In genomic region chr13:77697208-77698103, GRCh38 we compare ENCODE assay signal across 8 cellular contexts. TPM values are rescaled to one million over a fixed set of nuclear protein-coding genes. Genes with fewer than 3 reads are reported as not detected.
A peak's percentile ranks its signal among the peaks of the same experiment; 100 is the strongest.
DNase-seq lines count a peak whose midpoint lies in the region; ATAC-seq lines count a peak whose summit lies in the region.

Gene SLAIN1 (plus strand): TSS chr13:77697687. CDS start chr13:77697914, 227 bp downstream.

- ATAC-seq in GM18867 (IDR thresholded peaks at IDR 0.05; ENCODE audit: unreplicated experiment) (peak; percentile 71), HG03108 (IDR thresholded peaks at IDR 0.05; ENCODE audit: unreplicated experiment) (peak; percentile 65), left lobe of liver (peak; percentile 90)
- peak; percentile 79 to 81 for ATAC-seq in activated CD4-positive, CD25-positive, alpha-beta regulatory T cell treated with anti-CD3 and anti-CD28 coated beads, Interleukin-2, amount 50 U/mL, for 24 hours

- DNase-seq in 8988T, result peak; percentile 81
- peak; percentile 29 for DNase-seq in NCI-H226
- peak; percentile 92 for DNase-seq in cerebellum (ENCODE audit: low spot score)
- DNase-seq in left lobe of liver (ENCODE audit: low spot score), result peak; percentile 87
- peak; percentile 76 for DNase-seq in stimulated activated CD4-positive, alpha-beta T cell treated with anti-CD3 and anti-CD28 coated beads, Interleukin-2, amount 100 ng/mL, for 4 hours (ENCODE audit: low read depth)

RNA-seq across cellular contexts. Expression of gene SLAIN1, which starts in this region (rescaled TPM):
- total RNA-seq in cerebellum (149 TPM), left lobe of liver (3.1 TPM)

Comparison
In these comparisons a context has a peak if more than half of its experiments do, and no peak if none do; other contexts are left out.
1. Peak in every context shown above with its lines: DNase-seq and ATAC-seq.
2. RNA of gene SLAIN1 (total RNA-seq): 149 TPM in cerebellum (single experiment); 3.1 TPM in left lobe of liver (single experiment); every median in the first group is over 10 times any median in the second.
3. DNase-seq: peak in every context shown above with its lines; median percentile 92 in cerebellum; 87 in left lobe of liver; 81 in 8988T; 76 in stimulated activated CD4-positive, alpha-beta T cell treated with anti-CD3 and anti-CD28 coated beads, Interleukin-2, amount 100 ng/mL, for 4 hours; 29 in NCI-H226.